2 cellular contexts compared by ENCODE assay signal in genomic region chr3:158804441-158804840, GRCh38.
TF ChIP-seq lines count a peak whose summit lies in the region.

No MANE protein-coding gene starts in this region.

TF ChIP-seq in A549, 52 proteins besides CTCF, POLR2A, EP300 and RAD21:
- no peak for TF ChIP-seq RNF2 (IDR thresholded peaks at IDR 0.05; ENCODE audit: borderline replicate concordance, low read depth)
- no peak for TF ChIP-seq TP53 (CRISPR knock-in tag; IDR thresholded peaks at IDR 0.05)
- TF ChIP-seq EHMT2 (IDR thresholded peaks at IDR 0.05; ENCODE audit: low read depth) = no peak
- no peak for TF ChIP-seq JUN (IDR thresholded peaks at IDR 0.05)
- TF ChIP-seq, protein P1, sequence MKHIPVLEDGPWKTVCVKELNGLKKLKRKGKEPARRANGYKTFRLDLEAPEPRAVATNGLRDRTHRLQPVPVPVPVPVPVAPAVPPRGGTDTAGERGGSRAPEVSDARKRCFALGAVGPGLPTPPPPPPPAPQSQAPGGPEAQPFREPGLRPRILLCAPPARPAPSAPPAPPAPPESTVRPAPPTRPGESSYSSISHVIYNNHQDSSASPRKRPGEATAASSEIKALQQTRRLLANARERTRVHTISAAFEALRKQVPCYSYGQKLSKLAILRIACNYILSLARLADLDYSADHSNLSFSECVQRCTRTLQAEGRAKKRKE (CRISPR knock-in tag; IDR thresholded peaks at IDR 0.05; ENCODE audit: low read depth) = no peak
- TF ChIP-seq JUNB (IDR thresholded peaks at IDR 0.05) = no peak
- no peak for TF ChIP-seq NPAS2 (CRISPR knock-in tag; IDR thresholded peaks at IDR 0.05; ENCODE audit: borderline replicate concordance)
- TF ChIP-seq HEYL (CRISPR knock-in tag; IDR thresholded peaks at IDR 0.05) = no peak
- no peak for TF ChIP-seq GATA3 (IDR thresholded peaks at IDR 0.05; ENCODE audit: borderline replicate concordance)
- TF ChIP-seq CBX8 (IDR thresholded peaks at IDR 0.05) = no peak
- no peak for TF ChIP-seq BHLHE40 (IDR thresholded peaks at IDR 0.05; ENCODE audit: low read depth, low read length)
- TF ChIP-seq FOSB (CRISPR knock-in tag; IDR thresholded peaks at IDR 0.05) = no peak
- TF ChIP-seq HOXB5 (CRISPR knock-in tag; IDR thresholded peaks at IDR 0.05) = no peak
- TF ChIP-seq, protein P2, sequence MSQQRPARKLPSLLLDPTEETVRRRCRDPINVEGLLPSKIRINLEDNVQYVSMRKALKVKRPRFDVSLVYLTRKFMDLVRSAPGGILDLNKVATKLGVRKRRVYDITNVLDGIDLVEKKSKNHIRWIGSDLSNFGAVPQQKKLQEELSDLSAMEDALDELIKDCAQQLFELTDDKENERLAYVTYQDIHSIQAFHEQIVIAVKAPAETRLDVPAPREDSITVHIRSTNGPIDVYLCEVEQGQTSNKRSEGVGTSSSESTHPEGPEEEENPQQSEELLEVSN (IDR thresholded peaks at IDR 0.05; ENCODE audit: borderline replicate concordance, low read depth) = no peak
- no peak for TF ChIP-seq CHD2 (IDR thresholded peaks at IDR 0.05; ENCODE audit: low read length, partially characterized antibody)
- no peak for TF ChIP-seq CBX2 (IDR thresholded peaks at IDR 0.05; ENCODE audit: borderline replicate concordance, low read depth)
- no peak for TF ChIP-seq HOXA7 (CRISPR knock-in tag; IDR thresholded peaks at IDR 0.05)
- no peak for TF ChIP-seq MYC (IDR thresholded peaks at IDR 0.05; ENCODE audit: borderline replicate concordance, low read length)
TF ChIP-seq in A549: peak in this region for 0.

TF ChIP-seq in GM23338, 12 proteins besides CTCF, POLR2A, EP300 and RAD21:
- no peak for TF ChIP-seq EZH2 (IDR thresholded peaks at IDR 0.05; ENCODE audit: low read depth, unreplicated experiment)
- TF ChIP-seq CREB1 (CRISPR knock-in tag; IDR thresholded peaks at IDR 0.05; ENCODE audit: low read depth) = no peak
- TF ChIP-seq, protein P3, sequence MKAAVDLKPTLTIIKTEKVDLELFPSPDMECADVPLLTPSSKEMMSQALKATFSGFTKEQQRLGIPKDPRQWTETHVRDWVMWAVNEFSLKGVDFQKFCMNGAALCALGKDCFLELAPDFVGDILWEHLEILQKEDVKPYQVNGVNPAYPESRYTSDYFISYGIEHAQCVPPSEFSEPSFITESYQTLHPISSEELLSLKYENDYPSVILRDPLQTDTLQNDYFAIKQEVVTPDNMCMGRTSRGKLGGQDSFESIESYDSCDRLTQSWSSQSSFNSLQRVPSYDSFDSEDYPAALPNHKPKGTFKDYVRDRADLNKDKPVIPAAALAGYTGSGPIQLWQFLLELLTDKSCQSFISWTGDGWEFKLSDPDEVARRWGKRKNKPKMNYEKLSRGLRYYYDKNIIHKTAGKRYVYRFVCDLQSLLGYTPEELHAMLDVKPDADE (IDR thresholded peaks at IDR 0.05) = no peak
